ENCODE assay signal across 1 cellular context in the genomic region with DNA sequence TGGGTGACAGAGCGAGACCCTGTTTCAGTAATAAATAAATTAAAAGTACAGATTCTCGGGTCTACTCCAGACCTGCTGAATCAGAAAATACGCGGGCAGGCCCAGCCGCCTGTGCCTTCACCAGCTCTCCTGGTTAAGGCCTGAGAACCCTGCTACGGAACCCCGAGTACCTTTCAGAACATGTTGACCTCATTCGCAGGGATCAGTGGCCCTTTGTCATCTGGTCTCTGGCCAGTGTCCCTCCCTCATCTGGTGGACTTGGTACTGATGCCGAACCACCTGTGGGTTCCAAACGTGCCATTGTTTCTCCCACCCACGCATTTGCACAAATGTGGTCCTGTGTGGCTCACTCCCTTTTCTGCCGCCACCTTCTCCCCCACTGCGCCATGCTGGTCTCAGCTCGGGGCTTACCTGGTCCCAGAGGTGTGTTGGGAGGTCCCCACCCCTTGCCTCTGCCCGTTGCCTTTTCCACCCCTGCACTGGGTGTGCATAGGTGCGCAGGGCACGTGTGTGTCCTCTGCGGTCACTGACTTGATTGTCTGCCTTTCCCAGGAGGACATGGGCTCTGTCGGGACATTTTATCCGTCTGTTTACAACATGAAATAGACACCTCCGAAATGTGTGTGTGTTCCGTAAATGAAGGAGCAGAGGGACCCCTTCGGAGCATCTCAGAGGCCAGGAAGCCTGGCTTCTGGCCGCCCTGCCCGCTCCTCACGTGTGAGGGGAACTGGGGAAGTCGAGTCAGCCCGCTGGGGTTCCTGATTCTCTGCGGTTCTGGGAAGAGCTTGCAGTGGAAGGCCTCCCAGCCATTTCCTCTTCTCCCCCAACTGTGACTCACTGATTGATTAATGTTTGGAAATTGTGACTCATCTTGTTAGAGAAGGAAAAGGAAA.
TF ChIP-seq lines count a peak whose summit lies in the region.

No MANE protein-coding gene starts in this region.

TF ChIP-seq in GM23338, 12 proteins besides CTCF, POLR2A, EP300 and RAD21 (continued from another document):
- TF ChIP-seq EZH2phosphoT487 (IDR thresholded peaks at IDR 0.05; ENCODE audit: unreplicated experiment) (no peak), ZNF114 (CRISPR knock-in tag; IDR thresholded peaks at IDR 0.05) (no peak), ZNF331 (CRISPR knock-in tag; IDR thresholded peaks at IDR 0.05; ENCODE audit: low read depth) (no peak), JUNB (IDR thresholded peaks at IDR 0.05; ENCODE audit: unreplicated experiment) (no peak), CREB1 (CRISPR knock-in tag; IDR thresholded peaks at IDR 0.05; ENCODE audit: low read depth) (no peak), EZH2 (IDR thresholded peaks at IDR 0.05; ENCODE audit: low read depth, unreplicated experiment) (no peak), POLR2AphosphoS5 (IDR thresholded peaks at IDR 0.05; ENCODE audit: low read depth) (no peak), NANOG (IDR thresholded peaks at IDR 0.05; ENCODE audit: borderline replicate concordance) (no peak), STAT1 (IDR thresholded peaks at IDR 0.05; ENCODE audit: unreplicated experiment) (no peak)
- TF ChIP-seq, protein P1, sequence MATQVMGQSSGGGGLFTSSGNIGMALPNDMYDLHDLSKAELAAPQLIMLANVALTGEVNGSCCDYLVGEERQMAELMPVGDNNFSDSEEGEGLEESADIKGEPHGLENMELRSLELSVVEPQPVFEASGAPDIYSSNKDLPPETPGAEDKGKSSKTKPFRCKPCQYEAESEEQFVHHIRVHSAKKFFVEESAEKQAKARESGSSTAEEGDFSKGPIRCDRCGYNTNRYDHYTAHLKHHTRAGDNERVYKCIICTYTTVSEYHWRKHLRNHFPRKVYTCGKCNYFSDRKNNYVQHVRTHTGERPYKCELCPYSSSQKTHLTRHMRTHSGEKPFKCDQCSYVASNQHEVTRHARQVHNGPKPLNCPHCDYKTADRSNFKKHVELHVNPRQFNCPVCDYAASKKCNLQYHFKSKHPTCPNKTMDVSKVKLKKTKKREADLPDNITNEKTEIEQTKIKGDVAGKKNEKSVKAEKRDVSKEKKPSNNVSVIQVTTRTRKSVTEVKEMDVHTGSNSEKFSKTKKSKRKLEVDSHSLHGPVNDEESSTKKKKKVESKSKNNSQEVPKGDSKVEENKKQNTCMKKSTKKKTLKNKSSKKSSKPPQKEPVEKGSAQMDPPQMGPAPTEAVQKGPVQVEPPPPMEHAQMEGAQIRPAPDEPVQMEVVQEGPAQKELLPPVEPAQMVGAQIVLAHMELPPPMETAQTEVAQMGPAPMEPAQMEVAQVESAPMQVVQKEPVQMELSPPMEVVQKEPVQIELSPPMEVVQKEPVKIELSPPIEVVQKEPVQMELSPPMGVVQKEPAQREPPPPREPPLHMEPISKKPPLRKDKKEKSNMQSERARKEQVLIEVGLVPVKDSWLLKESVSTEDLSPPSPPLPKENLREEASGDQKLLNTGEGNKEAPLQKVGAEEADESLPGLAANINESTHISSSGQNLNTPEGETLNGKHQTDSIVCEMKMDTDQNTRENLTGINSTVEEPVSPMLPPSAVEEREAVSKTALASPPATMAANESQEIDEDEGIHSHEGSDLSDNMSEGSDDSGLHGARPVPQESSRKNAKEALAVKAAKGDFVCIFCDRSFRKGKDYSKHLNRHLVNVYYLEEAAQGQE (IDR thresholded peaks at IDR 0.05; ENCODE audit: unreplicated experiment), result no peak
- TF ChIP-seq, protein P2, sequence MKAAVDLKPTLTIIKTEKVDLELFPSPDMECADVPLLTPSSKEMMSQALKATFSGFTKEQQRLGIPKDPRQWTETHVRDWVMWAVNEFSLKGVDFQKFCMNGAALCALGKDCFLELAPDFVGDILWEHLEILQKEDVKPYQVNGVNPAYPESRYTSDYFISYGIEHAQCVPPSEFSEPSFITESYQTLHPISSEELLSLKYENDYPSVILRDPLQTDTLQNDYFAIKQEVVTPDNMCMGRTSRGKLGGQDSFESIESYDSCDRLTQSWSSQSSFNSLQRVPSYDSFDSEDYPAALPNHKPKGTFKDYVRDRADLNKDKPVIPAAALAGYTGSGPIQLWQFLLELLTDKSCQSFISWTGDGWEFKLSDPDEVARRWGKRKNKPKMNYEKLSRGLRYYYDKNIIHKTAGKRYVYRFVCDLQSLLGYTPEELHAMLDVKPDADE (IDR thresholded peaks at IDR 0.05), result no peak
TF ChIP-seq in GM23338: peak in this region for 0.
